ENCODE assay signal across 1 cellular context in genomic region chr13:42762917-42763316, GRCh38.
TF ChIP-seq lines count a peak whose summit lies in the region.

No MANE protein-coding gene starts in this region.

TF ChIP-seq in K562, 482 proteins besides CTCF, POLR2A, EP300 and RAD21 (continued from another document and continues in another):
- TF ChIP-seq GMEB1 (CRISPR knock-in tag; IDR thresholded peaks at IDR 0.05) (no peak), JUND (IDR thresholded peaks at IDR 0.05; ENCODE audit: borderline replicate concordance, low read depth, low read length) (peak; percentile 46; the same call in 1 of the 2 replicates), JUND (tag; IDR thresholded peaks at IDR 0.05; ENCODE audit: borderline replicate concordance, low read depth, low read length) (peak; percentile 60; the same call in 2 of the 3 replicates), SRSF7 (optimal IDR thresholded peaks at IDR 0.05; ENCODE audit: low read depth, low read length) (no peak), DDX20 (tag; IDR thresholded peaks at IDR 0.05; ENCODE audit: low read depth) (no peak), PTBP1 (IDR thresholded peaks at IDR 0.05; ENCODE audit: low read depth, low read length) (no peak), FIP1L1 (IDR thresholded peaks at IDR 0.05; ENCODE audit: low read depth, low read length, poor library complexity, severe bottlenecking) (no peak), HNRNPUL1 (IDR thresholded peaks at IDR 0.05; ENCODE audit: low read length) (no peak), CBX5 (IDR thresholded peaks at IDR 0.05; ENCODE audit: borderline replicate concordance, low read depth) (no peak), CREM (IDR thresholded peaks at IDR 0.05; ENCODE audit: low read depth) (peak; percentile 23; the same call in 1 of the 2 replicates), HNRNPH1 (optimal IDR thresholded peaks at IDR 0.05; ENCODE audit: low read depth, low read length) (no peak), ZNF551 (CRISPR knock-in tag; IDR thresholded peaks at IDR 0.05) (no peak), EGR1 (conservative IDR thresholded peaks at IDR 0.05) (no peak), AFF1 (IDR thresholded peaks at IDR 0.05; ENCODE audit: low read depth in 1 of 2, partially characterized antibody in 2 of 2) (no peak), JUN (IDR thresholded peaks at IDR 0.05; ENCODE audit: borderline replicate concordance, low read depth, low read length) (0 out of 2 replicates have a peak, but pooled peaks have one; percentile 34), JUN (CRISPR knock-in tag; IDR thresholded peaks at IDR 0.05; ENCODE audit: borderline replicate concordance) (no peak), E2F8 (IDR thresholded peaks at IDR 0.05; ENCODE audit: low read depth, partially characterized antibody) (no peak), ZZZ3 (IDR thresholded peaks at IDR 0.05) (no peak), RREB1 (CRISPR knock-in tag; IDR thresholded peaks at IDR 0.05) (no peak), MAFG (tag; conservative IDR thresholded peaks at IDR 0.05) (no peak), ZNF354B (CRISPR knock-in tag; IDR thresholded peaks at IDR 0.05) (no peak), SAP30 (IDR thresholded peaks at IDR 0.05; ENCODE audit: borderline replicate concordance, insufficient read depth, low read depth, low read length, poor library complexity, severe bottlenecking) (no peak), ZNF589 (CRISPR knock-in tag; IDR thresholded peaks at IDR 0.05; ENCODE audit: low read depth) (no peak), CREB3 (tag; conservative IDR thresholded peaks at IDR 0.05; ENCODE audit: low read depth) (no peak), HNRNPK (IDR thresholded peaks at IDR 0.05; ENCODE audit: low read depth, low read length, poor library complexity, severe bottlenecking) (no peak), AFF4 (CRISPR knock-in tag; IDR thresholded peaks at IDR 0.05) (no peak), CUX1 (CRISPR knock-in tag; IDR thresholded peaks at IDR 0.05) (no peak)
